Comparison of ENCODE assay signal across 8 cellular contexts in the genomic region with DNA sequence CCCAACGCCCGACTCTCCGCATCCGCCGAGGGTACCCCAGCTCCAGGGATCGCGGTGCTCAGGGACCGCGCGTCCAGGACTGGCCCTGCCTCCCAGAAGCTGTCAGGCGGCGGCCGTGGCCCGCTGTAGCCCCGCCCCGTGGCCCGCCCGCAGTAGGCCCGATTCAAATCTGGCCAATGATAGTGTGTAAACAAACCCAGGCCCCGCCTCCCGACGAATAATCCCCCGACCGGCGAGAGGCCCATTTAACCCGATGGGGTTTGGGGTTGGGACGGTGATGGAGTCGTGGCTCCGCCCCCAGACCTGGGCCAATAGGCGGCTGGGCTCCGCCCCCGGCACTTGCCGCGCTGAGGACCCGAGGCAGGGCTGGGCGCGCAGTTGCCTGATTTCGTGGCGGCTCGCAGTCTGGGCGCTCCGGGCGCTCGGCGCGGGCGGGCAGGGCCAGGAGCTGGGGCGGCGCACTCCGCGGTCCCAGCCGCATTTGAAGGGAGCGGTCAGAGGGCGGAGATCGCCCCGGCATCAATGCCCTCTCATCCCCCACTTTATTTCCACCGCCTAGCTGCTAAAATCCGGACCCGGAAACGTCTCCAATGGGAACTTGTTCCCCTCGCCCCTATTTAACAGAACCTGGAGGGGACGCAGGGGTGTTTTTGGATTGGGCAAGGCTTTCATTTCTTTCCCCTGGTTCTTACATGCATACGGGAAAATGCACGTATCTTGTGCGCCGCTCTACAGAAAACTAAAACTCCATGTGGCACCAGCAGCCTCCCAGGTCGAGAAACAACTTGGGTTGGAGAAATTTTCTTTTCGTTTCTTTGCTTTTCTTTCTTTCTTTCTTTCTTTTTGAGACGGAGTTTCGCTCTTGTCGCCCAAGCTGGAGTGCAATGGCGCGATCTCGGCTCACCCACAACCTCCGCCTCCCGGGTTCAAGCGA. TPM values are rescaled to one million over a fixed set of nuclear protein-coding genes. Genes with fewer than 3 reads are reported as not detected.
DNase-seq lines count a peak whose midpoint lies in the region; ATAC-seq and TF ChIP-seq lines count a peak whose summit lies in the region.

No MANE protein-coding gene starts in this region.

- peak; percentile 98 to 99 (median 99) for DNase-seq in CD4-positive, CD25-positive, alpha-beta regulatory T cell
- DNase-seq in NCI-H774 (lab: John Stamatoyannopoulos, UW) (peak; percentile 98), dorsolateral prefrontal cortex (peak; percentile 98 to 100 (median 100)), right lobe of liver (peak; percentile 99 to 100 (median 100))
- peak; percentile 100 for DNase-seq in activated CD4-positive, alpha-beta T cell treated with anti-CD3 and anti-CD28 coated beads, Interleukin-2, amount 50 U/mL, for 48 hours
- peak; percentile 100 for DNase-seq in stimulated activated CD4-positive, alpha-beta T cell treated with anti-CD3 and anti-CD28 coated beads, Interleukin-4, amount 100 ng/mL, for 24 hours

- H3K27ac ChIP-seq in CD4-positive, CD25-positive, alpha-beta regulatory T cell (ENCODE audit: insufficient read depth, low read length, poor library complexity, severe bottlenecking) = peak overlapping the region; percentile 81
- peak overlapping the region; percentile 41 to 94 (median 83) for H3K27ac ChIP-seq in dorsolateral prefrontal cortex
- H3K27ac ChIP-seq in right lobe of liver = peak overlapping the region; percentile 55 to 95 (median 87)

- no peaks in the 10 kb centered on the region for H3K27me3 ChIP-seq in CD4-positive, CD25-positive, alpha-beta regulatory T cell (ENCODE audit: control insufficient read depth, insufficient read depth, low read length)
- H3K27me3 ChIP-seq in dorsolateral prefrontal cortex (no peaks in the 10 kb centered on the region), right lobe of liver (no peaks in the 10 kb centered on the region)

- H3K36me3 ChIP-seq in CD4-positive, CD25-positive, alpha-beta regulatory T cell (ENCODE audit: control insufficient read depth, insufficient read depth, low read length) = no peaks in the 10 kb centered on the region
- no peaks in the 10 kb centered on the region for H3K36me3 ChIP-seq in right lobe of liver

- H3K36me3 Mint-ChIP-seq in CD4-positive, CD25-positive, alpha-beta regulatory T cell = no peaks in the 10 kb centered on the region

- 6% methylated on average over 45 of the region's 77 CpGs for WGBS in right lobe of liver (ENCODE audit: insufficient coverage, low coverage, low lambda C conversion rate, missing lambda C conversion rate)

- TF ChIP-seq POLR2A in right lobe of liver (IDR thresholded peaks at IDR 0.05) = peak; percentile 98

- peak overlapping the region; percentile 86 to 93 (median 91) for H3K27ac Mint-ChIP-seq in CD4-positive, CD25-positive, alpha-beta regulatory T cell

- no peaks in the 10 kb centered on the region for H3K9me3 ChIP-seq in CD4-positive, CD25-positive, alpha-beta regulatory T cell (ENCODE audit: control insufficient read depth in 2 of 2, low read length in 2 of 2)
- no peaks in the 10 kb centered on the region for H3K9me3 ChIP-seq in right lobe of liver

- H3K4me1 Mint-ChIP-seq in CD4-positive, CD25-positive, alpha-beta regulatory T cell = peaks cover 6 to 31% (median 16%) of the 10 kb centered on the region in 4 donors

- H3K4me3 Mint-ChIP-seq in CD4-positive, CD25-positive, alpha-beta regulatory T cell = peak overlapping the region; percentile 76 to 87 (median 86)

- H3K4me3 ChIP-seq in CD4-positive, CD25-positive, alpha-beta regulatory T cell (ENCODE audit: low read depth, low read length) = peak overlapping the region; percentile 86
- peak overlapping the region; percentile 47 to 89 (median 73) for H3K4me3 ChIP-seq in dorsolateral prefrontal cortex
- peak overlapping the region; percentile 18 to 58 (median 48) for H3K4me3 ChIP-seq in right lobe of liver

- H3K4me1 ChIP-seq in CD4-positive, CD25-positive, alpha-beta regulatory T cell (ENCODE audit: control insufficient read depth, insufficient read depth, low read length, poor library complexity, severe bottlenecking) = peaks cover 13% of the 10 kb centered on the region
- H3K4me1 ChIP-seq in right lobe of liver = peaks cover 0 to 17% (median under 1%) of the 10 kb centered on the region in 4 donors

- intact Hi-C loops in dorsolateral prefrontal cortex (cut with DNase I) (loop anchor here (1.0 to 5.0 kb wide), 4 partner anchors 8 to 163 kb away; partner anchors contain the start of gene NAPA (in 1 of the 2)), right lobe of liver (cut with DNase I) (no loop called here)

- TF ChIP-seq CTCF in dorsolateral prefrontal cortex (IDR thresholded peaks at IDR 0.05 in 54 of 56, conservative IDR thresholded peaks at IDR 0.05 in 2 of 56; ENCODE audit: low read depth in 1 of 56, partially characterized antibody in 56 of 56) = peak in 34 of 56 donors; percentile 4 to 63 (median 28)
- TF ChIP-seq CTCF in right lobe of liver (IDR thresholded peaks at IDR 0.05) = no peak

- peaks cover 6% of the 10 kb centered on the region for H3K27me3 Mint-ChIP-seq in CD4-positive, CD25-positive, alpha-beta regulatory T cell

- no peaks in the 10 kb centered on the region for H3K9me3 Mint-ChIP-seq in CD4-positive, CD25-positive, alpha-beta regulatory T cell

- peak; percentile 97 to 98 for ATAC-seq in CD4-positive, CD25-positive, alpha-beta regulatory T cell (ENCODE audit: low read depth in 2 of 2)
- ATAC-seq in GM19438 (IDR thresholded peaks at IDR 0.05; ENCODE audit: low read depth, unreplicated experiment) (peak; percentile 88), HG03571 (IDR thresholded peaks at IDR 0.05; ENCODE audit: unreplicated experiment) (peak; percentile 88), right lobe of liver (peak; percentile 92 to 96 (median 93))

RNA-seq across cellular contexts. Expression of gene BICRA, which starts 8.4 kb away (rescaled TPM):
- 43.8 TPM for total RNA-seq in CD4-positive, CD25-positive, alpha-beta regulatory T cell
- polyA plus RNA-seq in CD4-positive, CD25-positive, alpha-beta regulatory T cell = under 1 TPM; 0.25 to 0.75 (median 0.49) TPM
- total RNA-seq in dorsolateral prefrontal cortex = 10 to 100 TPM; 14.1 to 34.9 (median 22.9) TPM
- total RNA-seq in right lobe of liver = 1 to 10 TPM; 3.7 to 7.3 (median 6.4) TPM

RNA-seq across cellular contexts. Expression of gene ZNF541, which starts 27.6 kb away (rescaled TPM):
- 0.52 TPM for total RNA-seq in CD4-positive, CD25-positive, alpha-beta regulatory T cell
- under 1 TPM in 3 of 4 donors, not detected in 1; 0.07 to 0.42 (median 0.23) TPM for polyA plus RNA-seq in CD4-positive, CD25-positive, alpha-beta regulatory T cell
- total RNA-seq in dorsolateral prefrontal cortex = 1 to 10 TPM in 85 of 120 experiments, under 1 TPM in 35; 0.50 to 4.5 (median 1.3) TPM
- total RNA-seq in right lobe of liver = under 1 TPM in 4 of 6 experiments, not detected in 2; 0.12 to 0.25 (median 0.17) TPM

Comparison
In these comparisons a context has a peak if more than half of its experiments do, and no peak if none do; other contexts are left out.
1. Peak in every context shown above with its lines: DNase-seq, ATAC-seq, H3K4me3 ChIP-seq and H3K27ac ChIP-seq.
2. CTCF ChIP-seq: peak in dorsolateral prefrontal cortex (34 of 56); none in right lobe of liver (0 of 4).
3. intact Hi-C loops: an anchor here in dorsolateral prefrontal cortex (1.0 to 5.0 kb wide); none called in right lobe of liver.